In genomic region chr3:13479582-13480339, GRCh38 we compare ENCODE assay signal across 8 cellular contexts. TPM values are rescaled to one million over a fixed set of nuclear protein-coding genes. Genes with fewer than 3 reads are reported as not detected.
DNase-seq lines count a peak whose midpoint lies in the region; ATAC-seq and TF ChIP-seq lines count a peak whose summit lies in the region.

Gene HDAC11 (plus strand): TSS chr3:13480306. CDS start chr3:13480348, 42 bp downstream.

- H3K27ac ChIP-seq in layer of hippocampus (ENCODE audit: low read depth, low read length) = peak within 1 kb of the TSS; percentile 98

- POLR2A ChIA-PET in activated CD4-positive, alpha-beta T cell treated with anti-CD3 and anti-CD28 coated beads for 36 hours (lab: Charles Lee) = interaction anchor here (0.6 to 1.6 kb wide), 4 partner anchors 28 to 646 kb away, joined by 3 to 5 read pairs (median 4); partner anchors contain the start of genes CHCHD4, NUP210 and TMEM43

- H3K36me3 Mint-ChIP-seq in activated CD4-positive, alpha-beta T cell treated with anti-CD3 and anti-CD28 coated beads for 36 hours (ENCODE audit: low read depth) = no peaks in the 10 kb centered on the region

- peaks cover 20% of the 10 kb centered on the region for H3K4me1 Mint-ChIP-seq in activated CD4-positive, alpha-beta T cell treated with anti-CD3 and anti-CD28 coated beads for 36 hours

- TF ChIP-seq POLR2A in GM19099 (IDR thresholded peaks at IDR 0.05; ENCODE audit: extremely low read depth, insufficient read length, low read depth) = peak; percentile 66

- intact Hi-C loops in activated CD4-positive, alpha-beta T cell treated with anti-CD3 and anti-CD28 coated beads for 36 hours (cut with DNase I, micrococcal nuclease) = loop anchor here (1.0 to 10.0 kb wide), 12 partner anchors 28 to 925 kb away; partner anchors contain the start of genes LSM3 (in 1 of the 2), NUP210 (in 1 of the 2), SLC6A6 (in 1 of the 2) and TMEM43 (in 1 of the 2)

- H3K27me3 ChIP-seq in layer of hippocampus (ENCODE audit: control insufficient read depth, insufficient read depth, low read length) = no peaks in the 10 kb centered on the region

- ATAC-seq in HG03432 (IDR thresholded peaks at IDR 0.05; ENCODE audit: unreplicated experiment) = peak; percentile 96
- ATAC-seq in activated CD4-positive, alpha-beta T cell treated with anti-CD3 and anti-CD28 coated beads for 36 hours = peak; percentile 96

- peak within 1 kb of the TSS; percentile 81 for H3K4me3 ChIP-seq in choroid plexus epithelial cell (ENCODE audit: low read depth, low read length)

- DNase-seq in Ammon's horn (ENCODE audit: low spot score) (peak; percentile 99), NCI-H460 (ENCODE audit: extremely low read depth, low read depth) (peak; percentile 94), choroid plexus epithelial cell (ENCODE audit: low read depth) (peak; percentile 97)
- DNase-seq in activated CD4-positive, alpha-beta T cell treated with anti-CD3 and anti-CD28 coated beads for 36 hours = peak; percentile 99
- peak; percentile 92 to 97 (median 94) for DNase-seq in stimulated activated CD4-positive, alpha-beta T cell treated with anti-CD3 and anti-CD28 coated beads, Interleukin-1b, Interleukin-23, amount 100 ng/mL, for 24 hours (ENCODE audit: low read depth in 4 of 4, low spot score in 1 of 4)

- no peaks in the 10 kb centered on the region for H3K27me3 Mint-ChIP-seq in activated CD4-positive, alpha-beta T cell treated with anti-CD3 and anti-CD28 coated beads for 36 hours

- TF ChIP-seq CTCF in choroid plexus epithelial cell (conservative IDR thresholded peaks at IDR 0.05; ENCODE audit: low read depth, low read length) = no peak

- CTCF ChIA-PET in activated CD4-positive, alpha-beta T cell treated with anti-CD3 and anti-CD28 coated beads for 36 hours (lab: Charles Lee) = interaction anchor here (0.5 to 2.1 kb wide), 13 partner anchors 16 to 562 kb away, joined by 3 to 13 read pairs (median 4); no protein-coding TSS in a partner anchor

- peak within 1 kb of the TSS; percentile 89 for H3K4me3 Mint-ChIP-seq in activated CD4-positive, alpha-beta T cell treated with anti-CD3 and anti-CD28 coated beads for 36 hours

- peak within 1 kb of the TSS; percentile 90 for H3K27ac Mint-ChIP-seq in activated CD4-positive, alpha-beta T cell treated with anti-CD3 and anti-CD28 coated beads for 36 hours

- no peaks in the 10 kb centered on the region for H3K9me3 Mint-ChIP-seq in activated CD4-positive, alpha-beta T cell treated with anti-CD3 and anti-CD28 coated beads for 36 hours (ENCODE audit: low read depth)

RNA-seq across cellular contexts. Expression of gene HDAC11, which starts in this region (rescaled TPM):
- 1.6 and 1.7 TPM in 2 replicates for total RNA-seq in NCI-H460 (2014; rRNA removed; shearing (Covaris generic))
- polyA plus RNA-seq in NCI-H460 (2014; cell fraction: nucleus; rRNA removed) = 3.4 and 5.3 TPM in 2 replicates
- 1 to 10 TPM; 3.4 to 4.1 TPM for total RNA-seq in activated CD4-positive, alpha-beta T cell treated with anti-CD3 and anti-CD28 coated beads for 36 hours

Comparison
In these comparisons a context has a peak if more than half of its experiments do, and no peak if none do; other contexts are left out.
1. Peak in every context shown above with its lines: DNase-seq, ATAC-seq, H3K4me3 ChIP-seq and H3K27ac ChIP-seq.